Comparison of ENCODE assay signal across 14 cellular contexts in the genomic region with DNA sequence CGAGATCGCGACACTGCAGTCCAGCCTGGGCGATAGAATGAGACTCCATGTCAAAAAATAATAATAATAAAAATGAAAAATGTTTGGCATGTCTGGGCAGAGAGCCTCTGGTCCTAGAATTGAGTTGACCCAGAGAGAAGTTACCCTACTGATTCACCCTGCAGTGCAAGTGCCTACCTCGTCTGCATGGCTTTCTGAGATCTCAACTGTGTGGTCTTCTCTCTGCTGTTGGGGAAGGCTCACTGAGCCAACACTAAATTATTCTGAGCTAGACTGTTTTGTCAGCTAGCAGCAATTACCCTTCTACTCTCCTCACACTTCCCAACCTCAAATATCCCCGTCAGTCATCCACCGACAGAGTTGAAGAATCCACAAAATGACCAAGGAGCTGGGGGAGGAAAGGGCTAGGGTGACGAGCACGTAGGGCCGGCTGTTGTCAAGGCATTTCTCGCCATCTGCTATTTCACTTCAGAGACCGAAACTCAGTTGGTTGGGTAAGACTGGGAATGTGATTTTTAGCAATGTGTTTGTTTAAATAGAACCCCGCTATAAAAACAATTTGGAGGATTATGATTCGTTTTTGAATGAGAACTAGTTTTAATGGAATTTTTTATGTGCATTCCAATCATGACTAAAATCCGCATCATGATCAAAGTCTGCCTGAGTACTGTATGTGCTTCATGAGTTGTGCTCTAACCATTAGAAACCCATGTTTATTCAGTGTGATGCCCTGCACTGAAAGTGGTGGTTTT. TPM values are rescaled to one million over a fixed set of nuclear protein-coding genes. Genes with fewer than 3 reads are reported as not detected.
DNase-seq lines count a peak whose midpoint lies in the region; ATAC-seq and TF ChIP-seq lines count a peak whose summit lies in the region.
"Had no signal": no experiment of that assay in that cellular context is flagged by ENCODE, and none has a peak within 500 bp of the region (broad histone marks: within the 10 kb centered on the region; RNA-seq: fewer than 3 reads in every experiment).

No MANE protein-coding gene starts in this region.

- TF ChIP-seq CTCF in GM10248 (IDR thresholded peaks at IDR 0.05; ENCODE audit: control extremely low read depth, extremely low read depth, low read depth, missing control alignments), result no peak

- H3K4me1 ChIP-seq in SJSA1 (replicated peaks), result peaks cover 22% of the 10 kb centered on the region

- ATAC-seq in GM21576 (IDR thresholded peaks at IDR 0.05; ENCODE audit: unreplicated experiment), result no peak
- ATAC-seq: stimulated activated naive CD8-positive, alpha-beta T cell treated with anti-CD3 and anti-CD28 coated beads, Interleukin-15, amount 100 ng/mL, for 72 hours had no signal

- no peaks in the 10 kb centered on the region for H3K9me3 ChIP-seq in SJSA1 (replicated peaks)

- DNase-seq in GM04503 (ENCODE audit: low read depth) (peak; percentile 64), SJSA1 (ENCODE audit: low read depth in 1 of 2, low spot score in 2 of 2) (peak; percentile 77 to 91), fibroblast of gingiva (ENCODE audit: low read depth) (peak; percentile 91), skeletal muscle cell (ENCODE audit: low read depth) (peak; percentile 86), NCI-H1105 (lab: John Stamatoyannopoulos, UW) (no peak), KG1 (lab: John Stamatoyannopoulos, UW) (no peak), GM10248 (ENCODE audit: extremely low spot score) (no peak)
- DNase-seq: activated B cell treated with CpG ODN at 0.5 μM for 24 hours; activated effector memory CD4-positive, alpha-beta T cell treated with Interleukin-2 at 50 U/mL for 16 hours; DMS 273 treated with DMSO at 0.1 percent for 48 hours; NCI-H446; SHP77; stimulated activated naive CD8-positive, alpha-beta T cell treated with anti-CD3 and anti-CD28 coated beads, Interleukin-15, amount 100 ng/mL, for 72 hours had no signal

- H3K27ac ChIP-seq in SJSA1, result peak overlapping the region; percentile 66

- no peak overlapping the region for H3K4me3 ChIP-seq in SJSA1
- peak overlapping the region; percentile 22 for H3K4me3 ChIP-seq in skeletal muscle cell (ENCODE audit: low read depth, low read length)

- no peaks in the 10 kb centered on the region for H3K36me3 ChIP-seq in SJSA1

- H3K27me3 ChIP-seq in SJSA1 (replicated peaks), result no peaks in the 10 kb centered on the region

- POLR2A ChIA-PET in GM10248 (lab: Yijun Ruan, JAX), result no interaction called here

- CTCF ChIA-PET in GM10248 (lab: Yijun Ruan, JAX), result interaction anchor here (1.2 to 1.9 kb wide), 3 partner anchors 10 to 172 kb away, joined by 3 to 4 read pairs (median 3); no protein-coding TSS in a partner anchor

RNA-seq across cellular contexts. Expression of gene MAS1, which starts 9.4 kb away (rescaled TPM):
- not detected in 2 replicates for total RNA-seq in SJSA1 (2014; rRNA removed; shearing (Covaris generic))
- total RNA-seq: activated B cell treated with CpG ODN at 0.5 μM for 24 hours had no signal

Comparison
In these comparisons a context has a peak if more than half of its experiments do, and no peak if none do; other contexts are left out.
1. DNase-seq: peak in GM04503 (single experiment), SJSA1 (2 of 2), fibroblast of gingiva (single experiment) and skeletal muscle cell (single experiment); none in NCI-H1105 (single experiment), KG1 (single experiment) and GM10248 (single experiment).